Comparison of ENCODE assay signal across 24 cellular contexts in genomic region chr1:58406296-58407071, GRCh38.
"Had no signal": no experiment of that assay in that cellular context is flagged by ENCODE, and none has a peak within 500 bp of the region (broad histone marks: within the 10 kb centered on the region; RNA-seq: fewer than 3 reads in every experiment).

No MANE protein-coding gene starts in this region.

- H3K9me3 Mint-ChIP-seq: activated B cell treated with CpG ODN at 0.5 μM for 24 hours; activated CD4-positive, alpha-beta T cell treated with anti-CD3 and anti-CD28 coated beads, Interleukin-2, amount 10 ng/mL, durations not matched to agents 24 days and 14 days; activated naive CD4-positive, alpha-beta T cell treated with anti-CD3 and anti-CD28 coated beads for 36 hours; activated T-cell treated with anti-CD3 and anti-CD28 coated beads, Interleukin-2, amount 50 U/mL, for 24 hours; brain; central memory CD8-positive, alpha-beta T cell had no signal

- ATAC-seq: activated CD8-positive, alpha-beta memory T cell treated with anti-CD3 and anti-CD28 coated beads, Interleukin-2, amount 10 ng/mL, durations not matched to agents 7 days and 5 days; PC-3; T-helper 17 cell had no signal

- H3K4me1 Mint-ChIP-seq: activated B cell treated with CpG ODN at 0.5 μM for 24 hours; activated CD4-positive, alpha-beta T cell treated with anti-CD3 and anti-CD28 coated beads, Interleukin-2, amount 10 ng/mL, durations not matched to agents 24 days and 14 days; activated CD8-positive, alpha-beta memory T cell treated with anti-CD3 and anti-CD28 coated beads, Interleukin-2, amount 10 ng/mL, durations not matched to agents 7 days and 5 days; central memory CD8-positive, alpha-beta T cell; T-helper 17 cell had no signal

- H3K27me3 Mint-ChIP-seq: activated B cell treated with CpG ODN at 0.5 μM for 24 hours; activated naive CD8-positive, alpha-beta T cell; activated T-cell treated with anti-CD3 and anti-CD28 coated beads, Interleukin-2, amount 50 U/mL, for 24 hours; brain; central memory CD8-positive, alpha-beta T cell had no signal

- DNase-seq: activated B cell treated with CpG ODN at 0.5 μM for 24 hours; activated CD4-positive, alpha-beta T cell treated with anti-CD3 and anti-CD28 coated beads for 1 hour; activated CD4-positive, alpha-beta T cell treated with anti-CD3 and anti-CD28 coated beads, Interleukin-2, amount 10 ng/mL, durations not matched to agents 24 days and 14 days; activated CD4-positive, alpha-beta T cell treated with anti-CD3 and anti-CD28 coated beads, Interleukin-2, amount 50 U/mL, for 48 hours; activated CD8-positive, alpha-beta memory T cell treated with anti-CD3 and anti-CD28 coated beads, Interleukin-2, amount 10 ng/mL, durations not matched to agents 7 days and 5 days; activated effector memory CD4-positive, alpha-beta T cell treated with anti-CD3 and anti-CD28 coated beads, Interleukin-2, amount 50 U/mL, for 16 hours; activated naive CD4-positive, alpha-beta T cell treated with anti-CD3 and anti-CD28 coated beads for 36 hours; activated T-cell treated with anti-CD3 and anti-CD28 coated beads, Interleukin-2, amount 50 U/mL, for 24 hours; amygdala; Kasumi-1; NCI-H1048; NCI-H1930; NCI-H446; NCI-H524; PC-3; SIG-M5; T-helper 17 cell; T-helper 9 cell had no signal

- H3K27ac Mint-ChIP-seq: activated B cell treated with CpG ODN at 0.5 μM for 24 hours; activated CD4-positive, alpha-beta T cell treated with anti-CD3 and anti-CD28 coated beads, Interleukin-2, amount 10 ng/mL, durations not matched to agents 24 days and 14 days; activated CD8-positive, alpha-beta memory T cell treated with anti-CD3 and anti-CD28 coated beads, Interleukin-2, amount 10 ng/mL, durations not matched to agents 7 days and 5 days; activated naive CD4-positive, alpha-beta T cell treated with anti-CD3 and anti-CD28 coated beads for 36 hours; activated naive CD8-positive, alpha-beta T cell; activated T-cell treated with anti-CD3 and anti-CD28 coated beads, Interleukin-2, amount 50 U/mL, for 24 hours; T-helper 17 cell had no signal

- H3K36me3 Mint-ChIP-seq: activated CD8-positive, alpha-beta memory T cell treated with anti-CD3 and anti-CD28 coated beads, Interleukin-2, amount 10 ng/mL, durations not matched to agents 7 days and 5 days; activated naive CD8-positive, alpha-beta T cell; brain had no signal

- FAIRE-seq: astrocyte, RCC 7860, TTC549 had no signal

- H3K4me3 Mint-ChIP-seq: activated B cell treated with CpG ODN at 0.5 μM for 24 hours; activated CD4-positive, alpha-beta T cell treated with anti-CD3 and anti-CD28 coated beads, Interleukin-2, amount 10 ng/mL, durations not matched to agents 24 days and 14 days; activated CD8-positive, alpha-beta memory T cell treated with anti-CD3 and anti-CD28 coated beads, Interleukin-2, amount 10 ng/mL, durations not matched to agents 7 days and 5 days; activated naive CD4-positive, alpha-beta T cell treated with anti-CD3 and anti-CD28 coated beads for 36 hours; activated naive CD8-positive, alpha-beta T cell; activated T-cell treated with anti-CD3 and anti-CD28 coated beads, Interleukin-2, amount 50 U/mL, for 24 hours; brain; central memory CD8-positive, alpha-beta T cell; T-helper 17 cell had no signal
